ENCODE assay signal across 8 cellular contexts in the genomic region with DNA sequence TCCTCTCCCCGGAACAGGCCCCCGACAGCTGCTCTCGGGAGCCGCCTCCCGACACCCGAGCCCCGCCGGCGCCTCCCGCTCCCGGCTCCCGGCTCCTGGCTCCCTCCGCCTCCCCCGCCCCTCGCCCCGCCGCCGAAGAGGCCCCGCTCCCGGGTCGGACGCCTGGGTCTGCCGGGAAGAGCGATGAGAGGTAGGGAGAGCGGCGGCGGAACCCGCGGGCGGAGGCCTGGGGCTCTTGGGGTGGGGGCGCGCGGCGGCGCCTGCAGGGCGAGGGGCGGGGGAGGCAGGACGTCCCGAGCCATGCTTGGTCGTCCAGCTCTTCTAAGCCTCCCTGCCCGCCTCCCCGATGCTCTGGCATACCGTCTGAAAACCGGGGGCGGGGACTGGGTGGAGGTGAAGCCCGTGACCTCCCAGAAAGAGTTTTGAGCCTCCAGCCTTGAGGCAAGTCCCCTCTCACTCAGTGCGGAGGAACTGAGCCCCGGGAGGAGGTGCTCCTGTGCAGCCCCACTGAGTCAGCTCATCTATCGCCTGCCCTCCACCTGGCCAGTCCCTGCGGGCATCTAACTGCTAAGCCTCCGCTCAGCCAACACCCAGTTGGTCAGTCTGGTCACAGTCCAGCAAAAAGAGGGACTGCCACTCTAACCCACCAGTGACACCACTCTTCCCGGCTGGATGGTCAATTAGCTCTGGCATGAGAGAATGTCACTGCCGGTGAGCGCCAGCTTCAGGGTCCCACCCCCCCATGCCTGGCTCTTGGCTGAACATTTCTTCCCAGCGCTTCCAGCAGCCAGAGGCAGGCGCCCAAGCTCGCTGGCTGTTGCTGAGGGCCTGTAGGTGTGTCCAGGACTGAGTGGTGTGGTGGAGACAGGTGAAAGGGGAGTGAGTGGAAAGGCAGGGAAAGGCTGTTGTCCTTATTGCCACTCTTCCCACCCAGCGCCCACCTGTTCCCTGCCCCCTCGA. TPM values are rescaled to one million over a fixed set of nuclear protein-coding genes. Genes with fewer than 3 reads are reported as not detected.
DNase-seq lines count a peak whose midpoint lies in the region; ATAC-seq and TF ChIP-seq lines count a peak whose summit lies in the region.

No MANE protein-coding gene starts in this region.

- TF ChIP-seq CTCF in activated B cell treated with CpG ODN at 0.5 μM for 24 hours (IDR thresholded peaks at IDR 0.05) (no peak), lung (IDR thresholded peaks at IDR 0.05; ENCODE audit: control extremely low read depth, extremely low read depth) (no peak)

- H3K4me1 ChIP-seq in lung (ENCODE audit: control insufficient read depth in 2 of 2, insufficient read depth in 2 of 2, low read length in 2 of 2) = peaks cover 3 to 10% of the 10 kb centered on the region in 2 donors

- peaks cover 7% of the 10 kb centered on the region for H3K36me3 Mint-ChIP-seq in activated B cell treated with CpG ODN at 0.5 μM for 24 hours (ENCODE audit: low read depth)
- peaks cover 13% of the 10 kb centered on the region for H3K36me3 Mint-ChIP-seq in stimulated activated memory B cell treated with anti-CD40 and anti-IgM and Interleukin-4, amounts not matched to agents 10 μg/mL and 1 μg/mL and 100 μg/mL, for 72 hours

- H3K27me3 ChIP-seq in lung (ENCODE audit: control insufficient read depth, insufficient read depth) = no peaks in the 10 kb centered on the region

- DNase-seq in COLO668 (lab: John Stamatoyannopoulos, UW; ENCODE audit: unreplicated experiment) (peak; percentile 32), HT1080 (ENCODE audit: low read depth) (peak; percentile 29), activated B cell treated with CpG ODN at 0.5 μM for 24 hours (peak; percentile 45), ecto neural progenitor cell (ENCODE audit: low spot score) (peak; percentile 75), lung (ENCODE audit: low spot score) (peak; percentile 39)

- peak overlapping the region in 1 of 2 donors; percentile 71 for H3K27ac ChIP-seq in lung (ENCODE audit: low read depth in 1 of 2, low read length in 1 of 2)

- H3K4me3 ChIP-seq in lung = peak overlapping the region; percentile 20

- peak overlapping the region; percentile 80 for H3K27ac Mint-ChIP-seq in activated B cell treated with CpG ODN at 0.5 μM for 24 hours
- H3K27ac Mint-ChIP-seq in stimulated activated memory B cell treated with anti-CD40 and anti-IgM and Interleukin-4, amounts not matched to agents 10 μg/mL and 1 μg/mL and 100 μg/mL, for 72 hours = peak overlapping the region; percentile 69

- peak overlapping the region; percentile 84 for H3K4me3 Mint-ChIP-seq in activated B cell treated with CpG ODN at 0.5 μM for 24 hours
- peak overlapping the region; percentile 78 for H3K4me3 Mint-ChIP-seq in stimulated activated memory B cell treated with anti-CD40 and anti-IgM and Interleukin-4, amounts not matched to agents 10 μg/mL and 1 μg/mL and 100 μg/mL, for 72 hours

- H3K9me3 Mint-ChIP-seq in activated B cell treated with CpG ODN at 0.5 μM for 24 hours = no peaks in the 10 kb centered on the region
- H3K9me3 Mint-ChIP-seq in stimulated activated memory B cell treated with anti-CD40 and anti-IgM and Interleukin-4, amounts not matched to agents 10 μg/mL and 1 μg/mL and 100 μg/mL, for 72 hours = no peaks in the 10 kb centered on the region

- intact Hi-C loops in activated B cell treated with CpG ODN at 0.5 μM for 24 hours (cut with micrococcal nuclease) = loop anchor here (2.0 kb wide), 1 partner anchor 30 kb away; the partner anchor contains the start of gene VARS2

- CTCF ChIA-PET in activated B cell treated with CpG ODN at 0.5 μM for 24 hours (lab: Charles Lee) = interaction anchor here (0.6 to 1.8 kb wide), 5 partner anchors 29 to 203 kb away, joined by 3 to 7 read pairs (median 3); partner anchors contain the start of gene VARS2

- peak; percentile 49 for ATAC-seq in activated B cell treated with CpG ODN at 0.5 μM for 24 hours (ENCODE audit: low read depth)
- ATAC-seq in lung (ENCODE audit: insufficient read depth, low FRiP score) = peak; percentile 14
- ATAC-seq in stimulated activated memory B cell treated with anti-CD40 and anti-IgM and Interleukin-4, amounts not matched to agents 10 μg/mL and 1 μg/mL and 100 μg/mL, for 72 hours = peak; percentile 69
- ATAC-seq in HG03565 (IDR thresholded peaks at IDR 0.05; ENCODE audit: unreplicated experiment) = no peak
- ATAC-seq in HG03457 (IDR thresholded peaks at IDR 0.05; ENCODE audit: unreplicated experiment) = no peak

- no peaks in the 10 kb centered on the region for H3K27me3 Mint-ChIP-seq in activated B cell treated with CpG ODN at 0.5 μM for 24 hours
- no peaks in the 10 kb centered on the region for H3K27me3 Mint-ChIP-seq in stimulated activated memory B cell treated with anti-CD40 and anti-IgM and Interleukin-4, amounts not matched to agents 10 μg/mL and 1 μg/mL and 100 μg/mL, for 72 hours

- POLR2A ChIA-PET in activated B cell treated with CpG ODN at 0.5 μM for 24 hours (lab: Charles Lee) = interaction anchor here (0.6 to 3.7 kb wide), 7 partner anchors 12 to 584 kb away, joined by 3 to 22 read pairs (median 5); partner anchors contain the start of genes DHX16, GTF2H4 and VARS2

- peaks cover 59% of the 10 kb centered on the region for H3K4me1 Mint-ChIP-seq in activated B cell treated with CpG ODN at 0.5 μM for 24 hours
- H3K4me1 Mint-ChIP-seq in stimulated activated memory B cell treated with anti-CD40 and anti-IgM and Interleukin-4, amounts not matched to agents 10 μg/mL and 1 μg/mL and 100 μg/mL, for 72 hours = peaks cover 63% of the 10 kb centered on the region

- H3K36me3 ChIP-seq in lung (ENCODE audit: control insufficient read depth in 2 of 2, insufficient read depth in 2 of 2, low read length in 2 of 2) = peaks cover 0 to 3% of the 10 kb centered on the region in 2 donors

- 9 to 15% methylated on average over 38 to 59 of the region's 59 CpGs for WGBS in lung, 2 donors

- H3K9me3 ChIP-seq in lung (ENCODE audit: control insufficient read depth in 2 of 2, insufficient read depth in 1 of 2, low read length in 1 of 2) = no peaks in the 10 kb centered on the region

RNA-seq across cellular contexts. Expression of gene DDR1, which starts 0.5 kb away (rescaled TPM):
- 34.8 and 37.0 TPM in 2 replicates for total RNA-seq in HT1080 (2014; rRNA removed; shearing (Covaris generic))
- polyA plus RNA-seq in HT1080 (2015; cell fraction: cytosol; rRNA removed) = 32.9 and 35.7 TPM in 2 replicates
- 63.8 and 71.8 TPM in 2 replicates for polyA plus RNA-seq in HT1080 (2015; cell fraction: nucleus; rRNA removed)
- total RNA-seq in activated B cell treated with CpG ODN at 0.5 μM for 24 hours (16.8 and 18.7 TPM in 2 replicates), lung (100 to 1,000 TPM; 124 to 134 TPM)
- polyA plus RNA-seq in lung = 10 to 100 TPM; 39.5 to 72.4 TPM

RNA-seq across cellular contexts. Expression of gene GTF2H4, which starts 23.2 kb away (rescaled TPM):
- 22.2 and 28.0 TPM in 2 replicates for total RNA-seq in HT1080 (2014; rRNA removed; shearing (Covaris generic))
- polyA plus RNA-seq in HT1080 (2015; cell fraction: cytosol; rRNA removed) = 19.7 and 20.6 TPM in 2 replicates
- 69.2 and 80.5 TPM in 2 replicates for polyA plus RNA-seq in HT1080 (2015; cell fraction: nucleus; rRNA removed)
- 37.8 and 42.3 TPM in 2 replicates for total RNA-seq in activated B cell treated with CpG ODN at 0.5 μM for 24 hours
- 10 to 100 TPM; 31.1 to 37.2 TPM for total RNA-seq in lung
- 10 to 100 TPM; 25.3 to 31.0 TPM for polyA plus RNA-seq in lung

RNA-seq across cellular contexts. Expression of gene VARS2, which starts 29.2 kb away (rescaled TPM):
- total RNA-seq in HT1080 (2014; rRNA removed; shearing (Covaris generic)) = 30.7 and 33.1 TPM in 2 replicates
- 18.1 and 19.5 TPM in 2 replicates for polyA plus RNA-seq in HT1080 (2015; cell fraction: cytosol; rRNA removed)
- polyA plus RNA-seq in HT1080 (2015; cell fraction: nucleus; rRNA removed) = 71.8 and 79.2 TPM in 2 replicates
- total RNA-seq in activated B cell treated with CpG ODN at 0.5 μM for 24 hours (39.4 and 47.8 TPM in 2 replicates), lung (10 to 100 TPM; 17.4 to 32.2 TPM)
- polyA plus RNA-seq in lung = 10 to 100 TPM; 18.8 to 38.4 TPM

RNA-seq across cellular contexts. Expression of gene SFTA2, which starts 47.2 kb away (rescaled TPM):
- not detected in 2 replicates for total RNA-seq in HT1080 (2014; rRNA removed; shearing (Covaris generic))
- polyA plus RNA-seq in HT1080 (2015; cell fraction: cytosol; rRNA removed) = not detected in 2 replicates
- not detected in 2 replicates for polyA plus RNA-seq in HT1080 (2015; cell fraction: nucleus; rRNA removed)
- not detected in 2 replicates for total RNA-seq in activated B cell treated with CpG ODN at 0.5 μM for 24 hours
- 100 to 1,000 TPM in 1 of 2 donors, 10 to 100 TPM in 1; 65.4 to 374 TPM for total RNA-seq in lung
- polyA plus RNA-seq in lung = 1,000 to 10,000 TPM in 1 of 2 donors, 100 to 1,000 TPM in 1; 771 to 2,392 TPM

RNA-seq across cellular contexts. Expression of gene MUCL3, which starts 56.0 kb away (rescaled TPM):
- not detected in 2 replicates for total RNA-seq in HT1080 (2014; rRNA removed; shearing (Covaris generic))
- not detected in 2 replicates for polyA plus RNA-seq in HT1080 (2015; cell fraction: cytosol; rRNA removed)
- not detected in 2 replicates for polyA plus RNA-seq in HT1080 (2015; cell fraction: nucleus; rRNA removed)
- total RNA-seq in activated B cell treated with CpG ODN at 0.5 μM for 24 hours = not detected in 2 replicates
- total RNA-seq in lung = 1 to 10 TPM in 1 of 2 donors, under 1 TPM in 1; 0.51 to 3.6 TPM
- polyA plus RNA-seq in lung = 1 to 10 TPM in 1 of 2 donors, under 1 TPM in 1; 0.47 to 6.4 TPM

Comparison
In these comparisons a context has a peak if more than half of its experiments do, and no peak if none do; other contexts are left out.
1. ATAC-seq: peak in activated B cell treated with CpG ODN at 0.5 μM for 24 hours (single experiment), lung (single experiment) and stimulated activated memory B cell treated with anti-CD40 and anti-IgM and Interleukin-4, amounts not matched to agents 10 μg/mL and 1 μg/mL and 100 μg/mL, for 72 hours (single experiment); none in HG03565 (single experiment) and HG03457 (single experiment).
2. Peak in every context shown above with its lines, with median percentiles within 50 percentile points of each other: DNase-seq.